ENCODE assay signal across 9 cellular contexts in genomic region chr6:5672581-5673011, GRCh38.
A peak's percentile ranks its signal among the peaks of the same experiment; 100 is the strongest.
DNase-seq lines count a peak whose midpoint lies in the region; ATAC-seq, FAIRE-seq and TF ChIP-seq lines count a peak whose summit lies in the region.
"Had no signal": no experiment of that assay in that cellular context is flagged by ENCODE, and none has a peak within 500 bp of the region (broad histone marks: within the 10 kb centered on the region; RNA-seq: fewer than 3 reads in every experiment).

No MANE protein-coding gene starts in this region.

- FAIRE-seq in urothelium cell line (lab: Jason Lieb, UNC) (no peak), small intestine (lab: Jason Lieb, UNC) (no peak)

- H3K27me3 ChIP-seq in small intestine (ENCODE audit: control insufficient read depth in 2 of 2, insufficient read depth in 2 of 2, low read length in 2 of 2): no peaks in the 10 kb centered on the region

- no peak overlapping the region for H3K4me3 ChIP-seq in astrocyte of the spinal cord (ENCODE audit: low read depth, low read length)
- H3K4me3 ChIP-seq in small intestine (ENCODE audit: low read depth in 1 of 2, low read length in 2 of 2): no peak overlapping the region

- peaks cover 16% of the 10 kb centered on the region for H3K4me1 Mint-ChIP-seq in activated CD4-positive, alpha-beta T cell treated with anti-CD3 and anti-CD28 coated beads, Interleukin-2, amount 10 ng/mL, durations not matched to agents 24 days and 14 days

- no peaks in the 10 kb centered on the region for H3K36me3 ChIP-seq in small intestine (ENCODE audit: control insufficient read depth in 2 of 2, insufficient read depth in 2 of 2, low read length in 2 of 2)

- 67 to 94% (median 87%) methylated on average over 3 of the region's 3 CpGs for WGBS in small intestine, 3 donors

- DNase-seq in Right ventricle myocardium superior (no peak), Right ventricle myocardium inferior (ENCODE audit: missing footprints) (no peak), astrocyte of the spinal cord (ENCODE audit: low read depth, low spot score) (peak; percentile 80), kidney tubule cell (ENCODE audit: low spot score) (peak; percentile 73), urothelium cell line (ENCODE audit: low spot score) (peak; percentile 58), small intestine (no peak), SKM-1 (lab: John Stamatoyannopoulos, UW; ENCODE audit: unreplicated experiment) (no peak)
- no peak for DNase-seq in activated CD4-positive, alpha-beta T cell treated with anti-CD3 and anti-CD28 coated beads, Interleukin-2, amount 10 ng/mL, durations not matched to agents 24 days and 14 days
- DNase-seq: activated naive CD4-positive, alpha-beta T cell had no signal

- no peaks in the 10 kb centered on the region for H3K4me1 ChIP-seq in small intestine (ENCODE audit: control insufficient read depth in 2 of 2, insufficient read depth in 1 of 2, low read depth in 1 of 2, low read length in 1 of 2)

- H3K9me3 Mint-ChIP-seq in activated CD4-positive, alpha-beta T cell treated with anti-CD3 and anti-CD28 coated beads, Interleukin-2, amount 10 ng/mL, durations not matched to agents 24 days and 14 days: no peaks in the 10 kb centered on the region

- H3K27ac Mint-ChIP-seq in activated CD4-positive, alpha-beta T cell treated with anti-CD3 and anti-CD28 coated beads, Interleukin-2, amount 10 ng/mL, durations not matched to agents 24 days and 14 days: no peak overlapping the region

- H3K27me3 Mint-ChIP-seq in activated CD4-positive, alpha-beta T cell treated with anti-CD3 and anti-CD28 coated beads, Interleukin-2, amount 10 ng/mL, durations not matched to agents 24 days and 14 days: no peaks in the 10 kb centered on the region

- TF ChIP-seq CTCF in astrocyte of the spinal cord (IDR thresholded peaks at IDR 0.05; ENCODE audit: low read depth, low read length): no peak

- in situ Hi-C loops in astrocyte of the spinal cord (cut with HindIII; ENCODE audit: low sequenced_read_pairs): no loop called here

- peak; percentile 58 for ATAC-seq in Right ventricle myocardium superior (ENCODE audit: poor library complexity)
- no peak for ATAC-seq in Right ventricle myocardium inferior

- no peak overlapping the region for H3K4me3 Mint-ChIP-seq in activated CD4-positive, alpha-beta T cell treated with anti-CD3 and anti-CD28 coated beads, Interleukin-2, amount 10 ng/mL, durations not matched to agents 24 days and 14 days

- H3K27ac ChIP-seq in small intestine (ENCODE audit: low read depth in 1 of 2, low read length in 1 of 2): no peak overlapping the region

- intact Hi-C loops in Right ventricle myocardium superior (cut with DNase I) (no loop called here), Right ventricle myocardium inferior (cut with DNase I) (no loop called here)
- intact Hi-C loops in activated CD4-positive, alpha-beta T cell treated with anti-CD3 and anti-CD28 coated beads, Interleukin-2, amount 10 ng/mL, durations not matched to agents 24 days and 14 days (cut with micrococcal nuclease): no loop called here

- no peaks in the 10 kb centered on the region for H3K9me3 ChIP-seq in small intestine (ENCODE audit: control insufficient read depth, low read depth)

- H3K36me3 Mint-ChIP-seq in activated CD4-positive, alpha-beta T cell treated with anti-CD3 and anti-CD28 coated beads, Interleukin-2, amount 10 ng/mL, durations not matched to agents 24 days and 14 days (ENCODE audit: low read depth): peaks cover 3% of the 10 kb centered on the region

Comparison
In these comparisons a context has a peak if more than half of its experiments do, and no peak if none do; other contexts are left out.
1. DNase-seq: peak in astrocyte of the spinal cord (single experiment), kidney tubule cell (single experiment) and urothelium cell line (single experiment); none in Right ventricle myocardium superior (single experiment), Right ventricle myocardium inferior (single experiment), small intestine (single experiment), SKM-1 (single experiment) and activated CD4-positive, alpha-beta T cell treated with anti-CD3 and anti-CD28 coated beads, Interleukin-2, amount 10 ng/mL, durations not matched to agents 24 days and 14 days (single experiment).